Comparison of ENCODE assay signal across 18 cellular contexts in the genomic region with DNA sequence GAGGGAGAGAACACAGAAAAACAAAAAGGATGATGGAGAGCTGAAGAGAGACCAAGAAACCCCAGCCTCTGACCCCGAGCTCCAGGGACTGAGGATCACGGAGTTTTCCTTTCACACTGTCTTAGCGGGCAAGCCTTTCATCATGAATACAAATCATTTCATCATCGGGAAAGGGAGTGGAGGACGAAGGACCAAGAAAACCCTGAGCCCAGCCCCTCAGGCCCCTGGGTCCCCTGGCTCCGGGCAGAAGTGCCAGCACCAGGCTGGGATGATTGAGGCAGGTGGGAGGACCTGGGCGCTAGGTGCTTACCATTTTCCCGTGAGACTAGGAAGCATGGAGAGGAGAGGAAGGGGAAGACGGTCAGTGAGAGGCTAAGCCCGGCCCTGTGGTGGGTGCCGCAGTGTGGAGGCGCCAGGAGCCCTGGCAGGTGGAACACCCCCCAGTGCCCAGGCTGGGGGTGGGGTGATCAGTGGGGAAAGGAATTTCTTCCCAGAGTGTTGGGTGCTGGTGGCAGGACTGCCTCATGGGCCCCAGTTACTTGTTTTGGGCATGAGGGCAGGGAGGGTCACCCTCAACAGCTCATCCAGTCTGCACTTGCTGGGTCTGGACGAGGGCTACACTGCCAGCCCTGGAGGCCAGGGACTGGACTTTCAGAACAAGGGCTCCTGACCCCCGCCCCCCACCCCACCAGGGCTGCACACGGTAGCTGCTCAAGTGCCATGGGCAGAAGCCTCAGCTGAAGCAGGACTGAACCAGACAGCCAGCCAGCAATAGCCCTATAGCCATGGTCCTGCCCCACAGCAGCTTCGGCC. TPM values are rescaled to one million over a fixed set of nuclear protein-coding genes. Genes with fewer than 3 reads are reported as not detected.
DNase-seq lines count a peak whose midpoint lies in the region; TF ChIP-seq lines count a peak whose summit lies in the region.
"Had no signal": no experiment of that assay in that cellular context is flagged by ENCODE, and none has a peak within 500 bp of the region (broad histone marks: within the 10 kb centered on the region; RNA-seq: fewer than 3 reads in every experiment).

No MANE protein-coding gene starts in this region.

- H3K9me3 ChIP-seq in BLaER1 (no peaks in the 10 kb centered on the region), endodermal cell (ENCODE audit: control insufficient read depth, low read length) (no peaks in the 10 kb centered on the region), esophagus muscularis mucosa (no peaks in the 10 kb centered on the region)
- no peaks in the 10 kb centered on the region for H3K9me3 ChIP-seq in effector memory CD4-positive, alpha-beta T cell (ENCODE audit: control insufficient read depth, low read length)
- H3K9me3 ChIP-seq: adrenal gland, Caco-2, heart left ventricle, MG63, vagina had no signal

- peak overlapping the region; percentile 37 for H3K27ac ChIP-seq in BLaER1
- peak overlapping the region; percentile 38 for H3K27ac ChIP-seq in endodermal cell (ENCODE audit: low read depth, low read length)
- H3K27ac ChIP-seq in esophagus muscularis mucosa (replicated peaks in 1 of 4), result no peak overlapping the region
- H3K27ac ChIP-seq in effector memory CD4-positive, alpha-beta T cell (ENCODE audit: insufficient read depth, low read length, poor library complexity, severe bottlenecking), result no peak overlapping the region
- H3K27ac ChIP-seq: adrenal gland, heart left ventricle, vagina had no signal

- H3K4me1 Mint-ChIP-seq in endodermal cell, result no peaks in the 10 kb centered on the region
- H3K4me1 Mint-ChIP-seq: central memory CD8-positive, alpha-beta T cell; WTC11 had no signal

- H3K27me3 ChIP-seq in BLaER1, result no peaks in the 10 kb centered on the region
- H3K27me3 ChIP-seq in endodermal cell (ENCODE audit: control insufficient read depth, insufficient read depth, low read length, poor library complexity, severe bottlenecking), result no peaks in the 10 kb centered on the region
- no peaks in the 10 kb centered on the region for H3K27me3 ChIP-seq in esophagus muscularis mucosa
- no peaks in the 10 kb centered on the region for H3K27me3 ChIP-seq in effector memory CD4-positive, alpha-beta T cell (replicated peaks; ENCODE audit: control insufficient read depth, insufficient read depth, low read length, poor library complexity, severe bottlenecking)
- H3K27me3 ChIP-seq: adrenal gland, heart left ventricle, MG63, vagina had no signal

- no peaks in the 10 kb centered on the region for H3K9me3 Mint-ChIP-seq in endodermal cell
- H3K9me3 Mint-ChIP-seq: activated T-helper 17 cell treated with anti-CD3 and anti-CD28 coated beads, Interleukin-2, amount 50 U/mL, for 72 hours; central memory CD8-positive, alpha-beta T cell; WTC11 had no signal

- H3K36me3 Mint-ChIP-seq in endodermal cell (ENCODE audit: low read depth), result peaks cover 26% of the 10 kb centered on the region

- no peak for TF ChIP-seq POLR2A in esophagus muscularis mucosa (IDR thresholded peaks at IDR 0.05; ENCODE audit: low read depth)

- peak overlapping the region; percentile 89 for H3K4me2 ChIP-seq in BLaER1

- H3K27me3 Mint-ChIP-seq in endodermal cell (ENCODE audit: insufficient read depth), result no peaks in the 10 kb centered on the region
- H3K27me3 Mint-ChIP-seq: activated T-helper 17 cell treated with anti-CD3 and anti-CD28 coated beads, Interleukin-2, amount 50 U/mL, for 72 hours; central memory CD8-positive, alpha-beta T cell had no signal

- intact Hi-C loops in esophagus muscularis mucosa (cut with DNase I), result no loop called here

- peaks cover 84% of the 10 kb centered on the region for H3K4me1 ChIP-seq in BLaER1
- H3K4me1 ChIP-seq in endodermal cell (ENCODE audit: control insufficient read depth, insufficient read depth, low read length), result no peaks in the 10 kb centered on the region
- H3K4me1 ChIP-seq in esophagus muscularis mucosa, result peaks cover 11 to 31% (median 29%) of the 10 kb centered on the region in 4 donors
- no peaks in the 10 kb centered on the region for H3K4me1 ChIP-seq in effector memory CD4-positive, alpha-beta T cell (ENCODE audit: control insufficient read depth, insufficient read depth, low read length, poor library complexity, severe bottlenecking)
- H3K4me1 ChIP-seq: adrenal gland, vagina had no signal

- peaks cover 29% of the 10 kb centered on the region for H4K20me1 ChIP-seq in BLaER1

- H3K4me3 ChIP-seq in BLaER1, result peak overlapping the region; percentile 26; the same call in 1 of the 2 replicates
- peak overlapping the region; percentile 5 for H3K4me3 ChIP-seq in GM12875 (ENCODE audit: low read depth, low read length)
- no peak overlapping the region for H3K4me3 ChIP-seq in endodermal cell (ENCODE audit: low read length)
- no peak overlapping the region for H3K4me3 ChIP-seq in esophagus muscularis mucosa
- no peak overlapping the region for H3K4me3 ChIP-seq in effector memory CD4-positive, alpha-beta T cell (ENCODE audit: insufficient read depth, low read depth, low read length, poor library complexity, severe bottlenecking)
- H3K4me3 ChIP-seq: adrenal gland, heart left ventricle, MG63, vagina had no signal

- H3K4me3 Mint-ChIP-seq in endodermal cell, result no peak overlapping the region
- H3K4me3 Mint-ChIP-seq: activated T-helper 17 cell treated with anti-CD3 and anti-CD28 coated beads, Interleukin-2, amount 50 U/mL, for 72 hours; central memory CD8-positive, alpha-beta T cell; WTC11 had no signal

- TF ChIP-seq CTCF in GM12875 (IDR thresholded peaks at IDR 0.05; ENCODE audit: borderline replicate concordance, insufficient read depth, low read depth, low read length) (no peak), endodermal cell (conservative IDR thresholded peaks at IDR 0.05) (no peak), esophagus muscularis mucosa (IDR thresholded peaks at IDR 0.05) (no peak)

- H3K9ac ChIP-seq in BLaER1, result peak overlapping the region; percentile 53; the same call in 1 of the 2 replicates
- no peak overlapping the region for H3K9ac ChIP-seq in endodermal cell (ENCODE audit: extremely low read depth, low read length, poor library complexity, severe bottlenecking)

- no peak for TF ChIP-seq EP300 in esophagus muscularis mucosa (IDR thresholded peaks at IDR 0.05)

- peak; percentile 31 for DNase-seq in NOMO-1 treated with DMSO at 0.1 percent for 48 hours (lab: John Stamatoyannopoulos, UW; ENCODE audit: unreplicated experiment)
- no peak for DNase-seq in endodermal cell
- no peak for DNase-seq in 8988T
- DNase-seq in esophagus muscularis mucosa (ENCODE audit: extremely low spot score), result no peak
- no peak for DNase-seq in effector memory CD4-positive, alpha-beta T cell
- DNase-seq in NCI-H1417 (lab: John Stamatoyannopoulos, UW), result no peak
- DNase-seq: NCI-H1930; stimulated activated CD4-positive, alpha-beta T cell treated with anti-CD3 and anti-CD28 coated beads, Interleukin-2, amount 100 ng/mL, for 48 hours had no signal

- 93 to 95% methylated on average over 13 to 16 of the region's 16 CpGs for WGBS in endodermal cell (ENCODE audit: insufficient coverage in 1 of 2, insufficient read length in 1 of 2), 2 experiments
- WGBS in esophagus muscularis mucosa, result 80% methylated on average over 12 of the region's 16 CpGs

- H3K27ac Mint-ChIP-seq in endodermal cell, result no peak overlapping the region
- H3K27ac Mint-ChIP-seq: activated T-helper 17 cell treated with anti-CD3 and anti-CD28 coated beads, Interleukin-2, amount 50 U/mL, for 72 hours; WTC11 had no signal

- H3K36me3 ChIP-seq in BLaER1, result peaks cover 37% of the 10 kb centered on the region
- H3K36me3 ChIP-seq in endodermal cell (ENCODE audit: control insufficient read depth, insufficient read depth, low read length), result peaks cover 24% of the 10 kb centered on the region
- peaks cover 0 to 50% (median 22%) of the 10 kb centered on the region in 4 donors for H3K36me3 ChIP-seq in esophagus muscularis mucosa
- H3K36me3 ChIP-seq in effector memory CD4-positive, alpha-beta T cell (ENCODE audit: control insufficient read depth, insufficient read depth, low read length), result no peaks in the 10 kb centered on the region
- H3K36me3 ChIP-seq: MG63 had no signal

RNA-seq across cellular contexts. Expression of gene SARDH, which starts 49.0 kb away (rescaled TPM):
- total RNA-seq in endodermal cell (10 to 100 TPM in 1 of 2 donors, 1 to 10 TPM in 1; 8.4 to 11.2 TPM), esophagus muscularis mucosa (1 to 10 TPM in 1 of 4 donors, under 1 TPM in 3; 0.39 to 2.9 (median 0.51) TPM)
- polyA plus RNA-seq in endodermal cell (2013, experiment 1 of 2), result 6.2 TPM
- polyA plus RNA-seq in endodermal cell (2013, experiment 2 of 2), result 6.1 TPM

Comparison
In these comparisons a context has a peak if more than half of its experiments do, and no peak if none do; other contexts are left out.
1. H3K27ac ChIP-seq: peak in BLaER1 (single experiment) and endodermal cell (single experiment); none in esophagus muscularis mucosa (0 of 4) and effector memory CD4-positive, alpha-beta T cell (single experiment).
2. H3K4me3 ChIP-seq: peak in BLaER1 (single experiment) and GM12875 (single experiment); none in endodermal cell (single experiment), esophagus muscularis mucosa (0 of 4) and effector memory CD4-positive, alpha-beta T cell (single experiment).